In the genomic region with DNA sequence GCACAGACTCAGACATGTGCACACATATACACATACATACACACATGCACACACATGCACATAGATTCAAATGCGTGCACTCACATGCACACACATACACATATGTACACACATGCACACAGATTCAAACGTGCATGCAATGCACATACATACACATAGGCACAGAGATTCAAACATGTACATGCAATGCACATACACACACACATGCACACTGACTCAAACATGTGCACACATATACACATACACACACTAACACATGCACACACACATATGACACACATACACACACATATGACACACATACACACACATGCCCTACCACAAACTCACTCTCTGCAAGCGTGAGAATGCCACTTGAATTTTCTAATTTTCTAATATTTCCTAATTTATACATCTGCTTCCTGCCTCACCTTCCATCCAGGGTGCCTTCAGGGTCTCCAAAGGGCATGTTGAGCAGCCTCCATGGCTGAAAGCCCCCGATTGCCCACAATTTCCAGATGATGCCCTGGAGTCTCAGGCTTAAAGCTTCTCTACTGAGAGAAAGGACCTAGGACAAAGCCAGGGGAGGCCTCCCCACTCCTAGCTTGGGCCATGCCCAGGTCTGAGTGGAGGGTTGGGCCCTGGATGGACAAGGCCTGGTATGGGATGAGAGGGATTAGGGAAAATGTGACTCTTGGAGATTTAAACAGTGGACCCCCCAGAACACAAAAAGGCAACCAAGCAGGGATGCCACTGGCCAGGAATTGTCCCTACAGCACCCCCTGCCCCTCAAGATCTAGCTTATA, we compare ENCODE assay signal across 23 cellular contexts.
"Had no signal": no experiment of that assay in that cellular context is flagged by ENCODE, and none has a peak within 500 bp of the region (broad histone marks: within the 10 kb centered on the region; RNA-seq: fewer than 3 reads in every experiment).

No MANE protein-coding gene starts in this region.

- H3K36me3 ChIP-seq: MG63 had no signal

- DNase-seq: IMR-90, Karpas-422, KG1, MG63, NCI-H1092, NCI-H1417 treated with DMSO at 0.1 percent for 48 hours, NCI-H146, NCI-H1694 treated with DMSO at 0.1 percent for 48 hours, NCI-H2029, NCI-H2081 treated with DMSO at 0.1 percent for 48 hours, NCI-H2171, NCI-H226, NCI-H446, NCI-H510A, NCI-H524 treated with DMSO at 0.1 percent for 48 hours, NCI-H69, NCI-H774, Right ventricle myocardium superior, RPMI8226, SIG-M5, SK-N-SH, SW 1271 had no signal

- H3K9me3 ChIP-seq: SK-N-SH had no signal

- H3K27me3 ChIP-seq: MG63 had no signal

- H3K4me3 ChIP-seq: MG63 had no signal

- FAIRE-seq: RCC 7860 had no signal
